8 cellular contexts compared by ENCODE assay signal in genomic region chr1:154220071-154220969, GRCh38. TPM values are rescaled to one million over a fixed set of nuclear protein-coding genes. Genes with fewer than 3 reads are reported as not detected.
DNase-seq lines count a peak whose midpoint lies in the region; ATAC-seq, FAIRE-seq and TF ChIP-seq lines count a peak whose summit lies in the region.

Gene UBAP2L, plus strand, starts transcription at chr1:154220955. Its CDS starts 4,169 bp downstream, at chr1:154225124.

- TF ChIP-seq CTCF in D721Med (IDR thresholded peaks at IDR 0.05; ENCODE audit: insufficient read depth, missing control alignments) (no peak), OCI-LY7 (conservative IDR thresholded peaks at IDR 0.05; ENCODE audit: low read length) (no peak), endothelial cell of umbilical vein (IDR thresholded peaks at IDR 0.05; ENCODE audit: extremely low read depth in 1 of 2, insufficient read depth in 1 of 2, low read depth in 1 of 2, low read length in 2 of 2) (no peak)

- H2AFZ ChIP-seq in OCI-LY7 (ENCODE audit: low read length) (peak within 1 kb of the TSS; percentile 41; the same call in 1 of the 2 replicates), endothelial cell of umbilical vein (ENCODE audit: low read depth, low read length) (peak within 1 kb of the TSS; percentile 29)

- H3K4me3 ChIP-seq in OCI-LY7 (ENCODE audit: low read depth, low read length, poor library complexity, severe bottlenecking) (peak within 1 kb of the TSS; percentile 96), endothelial cell of umbilical vein (replicated peaks in 1 of 3; ENCODE audit: insufficient read depth in 1 of 3, low read depth in 1 of 3, low read length in 3 of 3) (peak within 1 kb of the TSS; percentile 65 to 93 (median 90))

- H3K27me3 ChIP-seq in endothelial cell of umbilical vein (ENCODE audit: control insufficient read depth in 2 of 2, insufficient read depth in 2 of 2, low read length in 2 of 2), result no peaks in the 10 kb centered on the region

- POLR2A ChIA-PET in OCI-LY7 (lab: Charles Lee) (interaction anchor here (0.8 to 0.9 kb wide), 2 partner anchors 57 to 125 kb away, joined by 4 read pairs; no protein-coding TSS in a partner anchor), endothelial cell of umbilical vein (lab: Charles Lee) (interaction anchor here (0.7 to 1.3 kb wide), 6 partner anchors 10 to 671 kb away, joined by 3 to 9 read pairs (median 6); partner anchors contain the start of gene RPS27)

- H3K9me3 ChIP-seq in OCI-LY7 (ENCODE audit: low read length) (peaks cover 7% of the 10 kb centered on the region; the same call in 1 of the 2 replicates), endothelial cell of umbilical vein (replicated peaks; ENCODE audit: control insufficient read depth, insufficient read depth, low read length) (no peaks in the 10 kb centered on the region)

- H3K4me2 ChIP-seq in OCI-LY7 (ENCODE audit: low read length), result peak within 1 kb of the TSS; percentile 90
- peak within 1 kb of the TSS; percentile 93 for H3K4me2 ChIP-seq in endothelial cell of umbilical vein (ENCODE audit: insufficient read depth, low read length)

- BruUV-seq in OCI-LY7 (replicated peaks; lab: Mats Ljungman, UMichigan) (TSS peak; percentile 78), endothelial cell of umbilical vein (replicated peaks; lab: Mats Ljungman, UMichigan) (TSS peak; percentile 61)

- H3K79me2 ChIP-seq in OCI-LY7 (ENCODE audit: insufficient read depth, low read depth, low read length) (peaks cover 93% of the 10 kb centered on the region), endothelial cell of umbilical vein (ENCODE audit: control insufficient read depth, insufficient read depth, low read length) (peaks cover 83% of the 10 kb centered on the region)

- H3K36me3 ChIP-seq in OCI-LY7 (ENCODE audit: insufficient read depth, low read length), result peaks cover 83% of the 10 kb centered on the region
- H3K36me3 ChIP-seq in endothelial cell of umbilical vein (ENCODE audit: control insufficient read depth in 2 of 2, extremely low read depth in 1 of 2, insufficient read depth in 2 of 2, low read length in 2 of 2), result peaks cover 7 to 10% of the 10 kb centered on the region in 2 experiments

- intact Hi-C loops in OCI-LY7 (cut with micrococcal nuclease; ENCODE audit: unreplicated experiment), result loop anchor here (1.0 to 2.0 kb wide), 3 partner anchors 38 to 338 kb away; partner anchors contain the start of genes HAX1 and UBE2Q1
- intact Hi-C loops in endothelial cell of umbilical vein (cut with micrococcal nuclease), result loop anchor here (1.0 to 2.0 kb wide), 6 partner anchors 30 to 338 kb away; partner anchors contain the start of genes HAX1 and UBE2Q1

- FAIRE-seq in D721Med (lab: Jason Lieb, UNC) (no peak), endothelial cell of umbilical vein (lab: Jason Lieb, UNC) (peak; percentile 91)

- H3K9me2 ChIP-seq in OCI-LY7 (ENCODE audit: insufficient read depth, low read length), result no peaks in the 10 kb centered on the region

- H3K9ac ChIP-seq in endothelial cell of umbilical vein (replicated peaks; ENCODE audit: extremely low read depth, insufficient read depth, low read length), result peak within 1 kb of the TSS; percentile 98

- peak within 1 kb of the TSS; percentile 75 for H3K27ac ChIP-seq in OCI-LY7 (ENCODE audit: low read depth, low read length, poor library complexity, severe bottlenecking)
- H3K27ac ChIP-seq in endothelial cell of umbilical vein (ENCODE audit: insufficient read depth, low read depth, low read length), result peak within 1 kb of the TSS; percentile 93

- H4K20me1 ChIP-seq in OCI-LY7 (ENCODE audit: insufficient read depth, low read length) (peaks cover 36% of the 10 kb centered on the region; the same call in 1 of the 2 replicates), endothelial cell of umbilical vein (replicated peaks; ENCODE audit: control insufficient read depth, extremely low read depth, insufficient read depth, low read length) (no peaks in the 10 kb centered on the region)

- TF ChIP-seq POLR2A in endothelial cell of umbilical vein (IDR thresholded peaks at IDR 0.05; ENCODE audit: low read depth, low read length), result peak; percentile 87

- DNase-seq in D721Med (ENCODE audit: insufficient read length, low spot score) (peak; percentile 64), HuH-7.5 (ENCODE audit: low spot score) (peak; percentile 72), OCI-LY7 (ENCODE audit: low spot score) (peak; percentile 100), activated T-cell treated with anti-CD3 and anti-CD28 coated beads for 1 hour (ENCODE audit: low read depth) (peak; percentile 98), endothelial cell of umbilical vein (ENCODE audit: low read depth, low spot score) (peak; percentile 100), midbrain (lab: John Stamatoyannopoulos, UW) (peak; percentile 99)
- peak; percentile 97 to 98 for DNase-seq in stimulated activated CD8-positive, alpha-beta memory T cell treated with anti-CD3 and anti-CD28 coated beads, Interleukin-2, amount 100 ng/mL, for 1 hour (ENCODE audit: low read depth in 2 of 2)

- dilution Hi-C loops in endothelial cell of umbilical vein (cut with MboI; ENCODE audit: extremely low pct_ligation_motif_present, low sequenced_read_pairs), result no loop called here

- CTCF ChIA-PET in OCI-LY7 (lab: Charles Lee; ENCODE audit: unreplicated experiment) (no interaction called here), endothelial cell of umbilical vein (lab: Charles Lee) (interaction anchor here (1.0 to 2.4 kb wide), 3 partner anchors 21 to 114 kb away, joined by 5 to 25 read pairs (median 7); no protein-coding TSS in a partner anchor)

- H3K4me1 ChIP-seq in OCI-LY7 (ENCODE audit: insufficient read depth, low read length, poor library complexity, severe bottlenecking) (peaks cover 41% of the 10 kb centered on the region), endothelial cell of umbilical vein (ENCODE audit: control insufficient read depth, extremely low read depth, insufficient read depth, low read length) (peaks cover 25% of the 10 kb centered on the region)

- H3K9me1 ChIP-seq in endothelial cell of umbilical vein (replicated peaks; ENCODE audit: control insufficient read depth, extremely low read depth, insufficient read depth, low read length), result no peaks in the 10 kb centered on the region

- peak; percentile 79 for ATAC-seq in GM21526 (IDR thresholded peaks at IDR 0.05; ENCODE audit: low FRiP score, unreplicated experiment)

TF ChIP-seq in endothelial cell of umbilical vein, 7 proteins besides CTCF, POLR2A, EP300 and RAD21:
- peak; percentile 50 for TF ChIP-seq POLR2AphosphoS5 (IDR thresholded peaks at IDR 0.05; ENCODE audit: insufficient read depth, low read depth, low read length)
- peak; percentile 99 for TF ChIP-seq MAX (IDR thresholded peaks at IDR 0.05; ENCODE audit: insufficient read depth, insufficient read length)
- TF ChIP-seq GATA2 (IDR thresholded peaks at IDR 0.05; ENCODE audit: insufficient read depth, insufficient read length, low read depth, low read length), result no peak
- no peak for TF ChIP-seq FOS (IDR thresholded peaks at IDR 0.05; ENCODE audit: borderline replicate concordance, insufficient read depth, low read length)
- TF ChIP-seq MYC (IDR thresholded peaks at IDR 0.05; ENCODE audit: low read depth, low read length), result peak; percentile 90

RNA-seq across cellular contexts. Expression of gene UBAP2L, which starts in this region (rescaled TPM):
- 80.4 and 98.6 TPM in 2 replicates for total RNA-seq in OCI-LY7 (2014; rRNA removed; shearing (Covaris generic))
- total RNA-seq in OCI-LY7 (2022) (176 and 179 TPM in 2 replicates), endothelial cell of umbilical vein (229 and 235 TPM in 2 replicates)
- 280 and 323 TPM in 2 replicates for polyA plus RNA-seq in endothelial cell of umbilical vein
- 109 and 127 TPM in 2 replicates for polyA plus RNA-seq in endothelial cell of umbilical vein (2011; cell fraction: cytosol; rRNA removed)
- polyA plus RNA-seq in endothelial cell of umbilical vein (2011; cell fraction: nucleus; rRNA removed), result 442 and 476 TPM in 2 replicates
- 123 and 166 TPM in 2 replicates for polyA plus RNA-seq in endothelial cell of umbilical vein (2012)
- 366 and 370 TPM in 2 replicates for polyA minus RNA-seq in endothelial cell of umbilical vein
- 60.5 TPM for polyA minus RNA-seq in endothelial cell of umbilical vein (2011; cell fraction: cytosol; rRNA and poly(A)+ RNA removed)
- polyA minus RNA-seq in endothelial cell of umbilical vein (2011; cell fraction: nucleus; rRNA and poly(A)+ RNA removed), result 247 and 358 TPM in 2 replicates

Comparison
In these comparisons a context has a peak if more than half of its experiments do, and no peak if none do; other contexts are left out.
1. Peak in every context shown above with its lines: DNase-seq, ATAC-seq, H3K4me3 ChIP-seq and H3K27ac ChIP-seq.